ENCODE assay signal across 8 cellular contexts in genomic region chr3:119035014-119035346, GRCh38. TPM values are rescaled to one million over a fixed set of nuclear protein-coding genes. Genes with fewer than 3 reads are reported as not detected.
DNase-seq lines count a peak whose midpoint lies in the region; ATAC-seq and TF ChIP-seq lines count a peak whose summit lies in the region.

No MANE protein-coding gene starts in this region.

- no peaks in the 10 kb centered on the region for H4K20me1 ChIP-seq in neural progenitor cell (ENCODE audit: low read depth)

- DNase-seq in CD4-positive, alpha-beta T cell, result no peak
- DNase-seq in neural progenitor cell (ENCODE audit: low spot score), result no peak
- no peak for DNase-seq in activated effector memory CD4-positive, alpha-beta T cell treated with Interleukin-2 at 50 U/mL for 16 hours
- DNase-seq in HK-2 (ENCODE audit: unreplicated experiment), result no peak

- no peaks in the 10 kb centered on the region for H3K36me3 Mint-ChIP-seq in CD4-positive, alpha-beta T cell (ENCODE audit: low read depth)
- H3K36me3 Mint-ChIP-seq in dendritic cell treated with granulocyte-macrophage colony-stimulating factor and Interleukin-4, amounts not matched to agents 40 ng/mL and 50 ng/mL, for 4 days (ENCODE audit: low read depth), result no peaks in the 10 kb centered on the region
- H3K36me3 Mint-ChIP-seq in neural progenitor cell, result no peaks in the 10 kb centered on the region

- peak overlapping the region; percentile 93 for H2AFZ ChIP-seq in neural progenitor cell (replicated peaks)

- CTCF ChIA-PET in CD4-positive, alpha-beta T cell (lab: Charles Lee), result interaction anchor here (0.7 to 7.3 kb wide), 10 partner anchors 17 to 1670 kb away, joined by 3 to 103 read pairs (median 6); no protein-coding TSS in a partner anchor

- H3K4me3 ChIP-seq in neural progenitor cell, result peak overlapping the region; percentile 68

- H3K4me3 Mint-ChIP-seq in CD4-positive, alpha-beta T cell, result peak overlapping the region; percentile 79
- peak overlapping the region; percentile 30 for H3K4me3 Mint-ChIP-seq in dendritic cell treated with granulocyte-macrophage colony-stimulating factor and Interleukin-4, amounts not matched to agents 40 ng/mL and 50 ng/mL, for 4 days
- peak overlapping the region; percentile 86 for H3K4me3 Mint-ChIP-seq in neural progenitor cell

- H3K9ac ChIP-seq in neural progenitor cell, result no peak overlapping the region

- intact Hi-C loops in CD4-positive, alpha-beta T cell (cut with DNase I, micrococcal nuclease), result loop anchor here (1.0 to 10.0 kb wide), 4 partner anchors 64 to 207 kb away; partner anchors contain the start of gene B4GALT4 (in 1 of the 2)
- intact Hi-C loops in dendritic cell treated with granulocyte-macrophage colony-stimulating factor and Interleukin-4, amounts not matched to agents 40 ng/mL and 50 ng/mL, for 4 days (cut with micrococcal nuclease), result no loop called here

- H3K27me3 ChIP-seq in CD4-positive, alpha-beta T cell (ENCODE audit: control insufficient read depth, insufficient read depth, low read length), result peaks cover 27% of the 10 kb centered on the region
- H3K27me3 ChIP-seq in neural progenitor cell, result peaks cover 39% of the 10 kb centered on the region

- H3K36me3 ChIP-seq in neural progenitor cell, result no peaks in the 10 kb centered on the region

- no peaks in the 10 kb centered on the region for H3K9me3 ChIP-seq in CD4-positive, alpha-beta T cell (ENCODE audit: control insufficient read depth, low read length)
- no peaks in the 10 kb centered on the region for H3K9me3 ChIP-seq in neural progenitor cell (ENCODE audit: low read depth)

- no peaks in the 10 kb centered on the region for H3K79me2 ChIP-seq in neural progenitor cell (ENCODE audit: low read depth)

- peaks cover 22% of the 10 kb centered on the region for H3K4me1 ChIP-seq in neural progenitor cell

- H3K27ac Mint-ChIP-seq in CD4-positive, alpha-beta T cell, result no peak overlapping the region
- no peak overlapping the region for H3K27ac Mint-ChIP-seq in dendritic cell treated with granulocyte-macrophage colony-stimulating factor and Interleukin-4, amounts not matched to agents 40 ng/mL and 50 ng/mL, for 4 days
- H3K27ac Mint-ChIP-seq in neural progenitor cell, result no peak overlapping the region

- peaks cover 19% of the 10 kb centered on the region for H3F3A ChIP-seq in neural progenitor cell (ENCODE audit: low read depth)

- ATAC-seq in CD4-positive, alpha-beta T cell (ENCODE audit: poor library complexity), result no peak
- no peak for ATAC-seq in HG03460 (IDR thresholded peaks at IDR 0.05; ENCODE audit: unreplicated experiment)
- ATAC-seq in GM21526 (IDR thresholded peaks at IDR 0.05; ENCODE audit: low FRiP score, unreplicated experiment), result no peak

- H3K4me1 Mint-ChIP-seq in CD4-positive, alpha-beta T cell (ENCODE audit: low read depth), result peaks cover 5% of the 10 kb centered on the region
- peaks cover 6% of the 10 kb centered on the region for H3K4me1 Mint-ChIP-seq in dendritic cell treated with granulocyte-macrophage colony-stimulating factor and Interleukin-4, amounts not matched to agents 40 ng/mL and 50 ng/mL, for 4 days (ENCODE audit: low read depth)
- H3K4me1 Mint-ChIP-seq in neural progenitor cell, result peaks cover 11% of the 10 kb centered on the region

- no peak overlapping the region for H3K27ac ChIP-seq in CD4-positive, alpha-beta T cell (ENCODE audit: low read depth, low read length)
- no peak overlapping the region for H3K27ac ChIP-seq in neural progenitor cell

- TF ChIP-seq CTCF in CD4-positive, alpha-beta T cell (IDR thresholded peaks at IDR 0.05), result no peak
- peak; percentile 20 for TF ChIP-seq CTCF in LNCAP (IDR thresholded peaks at IDR 0.05)
- no peak for TF ChIP-seq CTCF in neural progenitor cell (IDR thresholded peaks at IDR 0.05)

- peak overlapping the region; percentile 87 for H3K4me2 ChIP-seq in neural progenitor cell

- POLR2A ChIA-PET in CD4-positive, alpha-beta T cell (lab: Charles Lee), result interaction anchor here (0.6 to 2.7 kb wide), 4 partner anchors 79 to 206 kb away, joined by 3 to 39 read pairs (median 8); partner anchors contain the start of gene B4GALT4

- H3K9me3 Mint-ChIP-seq in CD4-positive, alpha-beta T cell, result no peaks in the 10 kb centered on the region
- no peaks in the 10 kb centered on the region for H3K9me3 Mint-ChIP-seq in dendritic cell treated with granulocyte-macrophage colony-stimulating factor and Interleukin-4, amounts not matched to agents 40 ng/mL and 50 ng/mL, for 4 days
- H3K9me3 Mint-ChIP-seq in neural progenitor cell, result peaks cover 3% of the 10 kb centered on the region

- H3K27me3 Mint-ChIP-seq in CD4-positive, alpha-beta T cell, result peaks cover 55% of the 10 kb centered on the region
- H3K27me3 Mint-ChIP-seq in dendritic cell treated with granulocyte-macrophage colony-stimulating factor and Interleukin-4, amounts not matched to agents 40 ng/mL and 50 ng/mL, for 4 days, result peaks cover 46% of the 10 kb centered on the region
- H3K27me3 Mint-ChIP-seq in neural progenitor cell (ENCODE audit: insufficient read depth, low read depth), result peaks cover 16% of the 10 kb centered on the region

RNA-seq across cellular contexts. Expression of gene IGSF11, which starts 0.3 kb away (rescaled TPM):
- under 1 TPM; 0.53 to 0.58 TPM for total RNA-seq in CD4-positive, alpha-beta T cell
- 2.7 and 4.1 TPM in 2 replicates for total RNA-seq in neural progenitor cell (ENCODE audit: low replicate concordance)

Comparison
In these comparisons a context has a peak if more than half of its experiments do, and no peak if none do; other contexts are left out.
1. H3K4me3 Mint-ChIP-seq: peak in every context shown above with its lines; median percentile 86 in neural progenitor cell; 79 in CD4-positive, alpha-beta T cell; 30 in dendritic cell treated with granulocyte-macrophage colony-stimulating factor and Interleukin-4, amounts not matched to agents 40 ng/mL and 50 ng/mL, for 4 days.